Comparison of ENCODE assay signal across 22 cellular contexts in the genomic region with DNA sequence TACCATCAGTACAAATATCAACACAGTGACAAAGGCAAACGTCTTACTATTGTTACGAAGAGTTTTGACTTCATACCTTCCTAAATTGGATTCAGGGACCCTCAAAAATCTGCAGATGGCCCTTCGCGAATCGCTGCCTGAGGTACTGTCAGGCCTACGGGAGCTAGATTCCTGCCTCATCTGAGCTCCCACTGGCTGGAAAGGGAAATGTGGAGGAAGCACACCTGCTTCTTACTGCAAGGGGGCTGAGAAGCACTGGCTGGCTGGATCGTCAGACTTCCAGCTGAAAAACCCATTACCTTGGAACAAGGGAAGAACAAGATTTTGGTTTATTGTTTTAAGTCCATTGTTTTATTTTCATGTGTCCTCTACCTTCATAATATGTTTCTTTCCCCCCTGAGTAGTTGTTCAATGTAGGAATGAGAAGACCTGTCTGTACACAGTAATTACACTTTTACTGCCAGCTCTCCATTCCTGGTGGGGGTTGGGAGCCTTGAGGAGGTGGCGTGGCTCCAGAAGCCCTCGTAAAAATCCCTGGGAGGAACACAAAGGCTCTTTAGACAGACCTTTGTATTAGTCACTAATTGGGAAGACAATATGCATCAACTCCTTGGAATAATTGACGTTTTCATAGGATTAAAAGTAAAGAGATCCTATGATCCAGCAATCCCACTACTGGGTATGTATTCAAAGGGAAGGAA.
"Had no signal": no experiment of that assay in that cellular context is flagged by ENCODE, and none has a peak within 500 bp of the region (broad histone marks: within the 10 kb centered on the region; RNA-seq: fewer than 3 reads in every experiment).

No MANE protein-coding gene starts in this region.

- H3K36me3 Mint-ChIP-seq: natural killer cell had no signal

- H3K36me3 ChIP-seq: heart right ventricle, left lung, neutrophil, ovary, right atrium auricular region, upper lobe of right lung, WERI-Rb-1 had no signal

- H3K9me3 ChIP-seq: heart right ventricle, left lung, neutrophil, ovary, psoas muscle, right atrium auricular region, upper lobe of right lung had no signal

- ATAC-seq: activated T-cell treated with anti-CD3 and anti-CD28 coated beads, Interleukin-2, amount 50 U/mL, for 4 hours; heart right ventricle; left lung; natural killer cell; psoas muscle; stimulated activated naive CD8-positive, alpha-beta T cell treated with anti-CD3 and anti-CD28 coated beads, Interleukin-15, Interleukin-2, amounts not matched to agents 100 U/mL and 50 U/mL, for 24 hours; upper lobe of right lung had no signal

- H3K27ac ChIP-seq: coronary artery, heart right ventricle, left lung, neutrophil, ovary, psoas muscle, right atrium auricular region, upper lobe of right lung, WERI-Rb-1 had no signal

- H3K4me3 Mint-ChIP-seq: activated naive CD8-positive, alpha-beta T cell treated with anti-CD3 and anti-CD28 coated beads for 36 hours; activated T-cell treated with anti-CD3 and anti-CD28 coated beads, Interleukin-2, amount 50 U/mL, for 4 hours; central memory CD8-positive, alpha-beta T cell; natural killer cell had no signal

- H3K4me3 ChIP-seq: coronary artery, heart right ventricle, left lung, lung, ovary, psoas muscle, right atrium auricular region, upper lobe of right lung had no signal

- H3K27ac Mint-ChIP-seq: activated naive CD8-positive, alpha-beta T cell treated with anti-CD3 and anti-CD28 coated beads for 36 hours; activated T-helper 2 cell treated with anti-CD3 and anti-CD28 coated beads, Interferon-gamma antibody, Interleukin-2, Interleukin-4, amounts not matched to agents 10 μg/mL and 5 μg/mL and 100 μg/mL, durations not matched to agents 14 hours and 24 hours and 36 hours; natural killer cell had no signal

- H3K4me1 ChIP-seq: left lung, right atrium auricular region, upper lobe of right lung had no signal

- H3K4me1 Mint-ChIP-seq: central memory CD8-positive, alpha-beta T cell had no signal

- DNase-seq: activated CD4-positive, alpha-beta T cell treated with anti-CD3 and anti-CD28 coated beads for 1 hour; activated CD4-positive, alpha-beta T cell treated with anti-CD3 and anti-CD28 coated beads, Interleukin-2, amount 50 U/mL, for 1 hour; activated CD8-positive, alpha-beta memory T cell treated with anti-CD3 and anti-CD28 coated beads for 24 hours; activated CD8-positive, alpha-beta memory T cell treated with anti-CD3 and anti-CD28 coated beads, Interleukin-2, amount 50 U/mL, for 48 hours; activated naive CD4-positive, alpha-beta T cell treated with Interleukin-2 at 50 U/mL for 16 hours; activated naive CD8-positive, alpha-beta T cell treated with anti-CD3 and anti-CD28 coated beads for 36 hours; activated T-cell treated with anti-CD3 and anti-CD28 coated beads, Interleukin-2, amount 50 U/mL, for 4 hours; heart right ventricle; left lung; natural killer cell; ovary; psoas muscle; stimulated activated CD4-positive, alpha-beta T cell treated with anti-CD3 and anti-CD28 coated beads, Interleukin-4, amount 100 ng/mL, for 4 hours; stimulated activated naive CD8-positive, alpha-beta T cell treated with anti-CD3 and anti-CD28 coated beads, Interleukin-15, Interleukin-2, amounts not matched to agents 100 U/mL and 50 U/mL, for 24 hours; upper lobe of right lung; WERI-Rb-1 had no signal

- H3K27me3 ChIP-seq: heart right ventricle, left lung, neutrophil, ovary, right atrium auricular region, upper lobe of right lung had no signal

- H3K9me3 Mint-ChIP-seq: activated naive CD8-positive, alpha-beta T cell treated with anti-CD3 and anti-CD28 coated beads for 36 hours; activated T-cell treated with anti-CD3 and anti-CD28 coated beads, Interleukin-2, amount 50 U/mL, for 4 hours; activated T-helper 2 cell treated with anti-CD3 and anti-CD28 coated beads, Interferon-gamma antibody, Interleukin-2, Interleukin-4, amounts not matched to agents 10 μg/mL and 5 μg/mL and 100 μg/mL, durations not matched to agents 14 hours and 24 hours and 36 hours; central memory CD8-positive, alpha-beta T cell; natural killer cell had no signal

- H3K27me3 Mint-ChIP-seq: activated naive CD8-positive, alpha-beta T cell treated with anti-CD3 and anti-CD28 coated beads for 36 hours; central memory CD8-positive, alpha-beta T cell had no signal
